8 cellular contexts compared by ENCODE assay signal in the genomic region with DNA sequence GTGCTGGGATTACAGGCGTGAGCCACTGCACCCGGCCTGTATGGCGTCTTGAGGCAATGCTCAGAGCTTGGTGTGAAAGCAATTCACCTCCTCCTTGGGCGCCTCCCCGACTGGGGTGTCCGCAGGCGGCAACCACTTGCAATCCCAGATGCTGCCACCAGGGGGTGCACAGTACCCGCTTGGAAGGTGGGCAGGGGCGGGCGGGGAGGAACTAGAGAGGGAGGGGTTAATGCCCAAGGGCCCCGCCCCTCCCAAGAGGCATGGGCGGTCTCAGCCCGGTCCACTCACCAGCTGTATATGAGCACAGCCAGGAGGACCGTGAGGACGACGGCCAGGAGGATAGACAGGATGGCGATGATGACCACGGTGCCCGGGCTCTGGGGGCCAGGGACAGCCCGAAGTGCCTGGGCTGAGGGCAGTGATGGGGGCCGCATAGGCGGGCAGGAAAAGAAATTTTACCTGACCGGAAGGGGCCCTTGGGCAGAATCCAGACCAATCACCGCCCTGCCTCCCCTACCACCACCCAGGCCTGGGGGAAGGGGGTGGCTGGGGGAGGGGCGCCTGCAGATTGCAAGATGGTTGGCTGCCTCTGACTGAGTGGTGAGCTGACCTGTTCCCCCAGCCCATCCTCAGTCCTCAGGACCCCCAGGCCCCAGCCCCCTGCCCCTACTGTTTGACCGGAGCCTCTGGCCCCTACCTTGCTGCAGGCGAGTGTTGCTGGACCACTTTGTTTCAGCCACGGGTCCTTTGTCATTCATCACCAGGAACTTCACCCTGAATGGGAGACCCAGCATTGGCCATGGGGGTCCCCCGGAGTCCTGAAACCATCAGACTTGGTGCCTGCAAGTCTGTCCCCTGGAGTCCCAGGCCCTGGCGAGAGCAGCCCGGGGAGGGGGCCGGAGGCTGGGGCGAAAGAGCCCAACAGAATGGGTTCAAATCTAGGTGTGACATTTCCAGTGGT. TPM values are rescaled to one million over a fixed set of nuclear protein-coding genes. Genes with fewer than 3 reads are reported as not detected.
DNase-seq lines count a peak whose midpoint lies in the region; ATAC-seq and TF ChIP-seq lines count a peak whose summit lies in the region.
"Not testable (repeated sequence)": the region's sequence is repeated elsewhere in the genome, so short reads cannot be mapped to it uniquely, and the experiment has no call there.

No MANE protein-coding gene starts in this region.

- not testable (repeated sequence) for H3K27ac ChIP-seq in right atrium auricular region, thyroid gland

- H3K9me3 Mint-ChIP-seq in activated B cell treated with CpG ODN at 0.5 μM for 24 hours; progenitor cell of endocrine pancreas (ENCODE audit: low read depth): not testable (repeated sequence)

- DNase-seq in NCI-H1105 (lab: John Stamatoyannopoulos, UW) (peak; percentile 36), activated B cell treated with CpG ODN at 0.5 μM for 24 hours (peak; percentile 77), astrocyte of the spinal cord (ENCODE audit: low read depth, low spot score) (peak; percentile 76), right atrium auricular region (ENCODE audit: low spot score) (peak; percentile 79), progenitor cell of endocrine pancreas (ENCODE audit: low spot score, unreplicated experiment) (peak; percentile 83), thyroid gland (peak; percentile 47 to 61)

- CTCF ChIA-PET in activated B cell treated with CpG ODN at 0.5 μM for 24 hours (lab: Charles Lee): not testable (repeated sequence)

- intact Hi-C loops in activated B cell treated with CpG ODN at 0.5 μM for 24 hours (cut with micrococcal nuclease); thyroid gland (cut with DNase I): not testable (repeated sequence)

- not testable (repeated sequence) for H3K27me3 ChIP-seq in right atrium auricular region, thyroid gland

- in situ Hi-C loops in astrocyte of the spinal cord (cut with HindIII; ENCODE audit: low sequenced_read_pairs): not testable (repeated sequence)

- TF ChIP-seq CTCF in GM12875 (IDR thresholded peaks at IDR 0.05; ENCODE audit: borderline replicate concordance, insufficient read depth, low read depth, low read length) (peak; percentile 44), astrocyte of the spinal cord (IDR thresholded peaks at IDR 0.05; ENCODE audit: low read depth, low read length) (peak; percentile 65), right atrium auricular region (IDR thresholded peaks at IDR 0.05) (peak; percentile 74 to 75), progenitor cell of endocrine pancreas (IDR thresholded peaks at IDR 0.05; ENCODE audit: unreplicated experiment) (peak; percentile 68), thyroid gland (IDR thresholded peaks at IDR 0.05) (peak in 3 of 6 experiments; percentile 55 to 60 (median 60))
- TF ChIP-seq CTCF in activated B cell treated with CpG ODN at 0.5 μM for 24 hours (IDR thresholded peaks at IDR 0.05): not testable (repeated sequence)

- not testable (repeated sequence) for H3K36me3 ChIP-seq in right atrium auricular region, thyroid gland

- POLR2A ChIA-PET in activated B cell treated with CpG ODN at 0.5 μM for 24 hours (lab: Charles Lee): not testable (repeated sequence)

- H3K4me1 ChIP-seq in right atrium auricular region: not testable (repeated sequence)
- H3K4me1 ChIP-seq in thyroid gland: peaks cover 0 to 14% of the 10 kb centered on the region in 2 donors

- ATAC-seq in HG02610 (IDR thresholded peaks at IDR 0.05; ENCODE audit: unreplicated experiment) (peak; percentile 72), activated B cell treated with CpG ODN at 0.5 μM for 24 hours (ENCODE audit: low read depth) (peak; percentile 94)

- TF ChIP-seq POLR2A in thyroid gland (IDR thresholded peaks at IDR 0.05): not testable (repeated sequence)

- not testable (repeated sequence) for H3K9me3 ChIP-seq in right atrium auricular region, thyroid gland

- H3K36me3 Mint-ChIP-seq in activated B cell treated with CpG ODN at 0.5 μM for 24 hours (ENCODE audit: low read depth); progenitor cell of endocrine pancreas (ENCODE audit: insufficient read depth): not testable (repeated sequence)

- peak overlapping the region; percentile 76 for H3K4me3 Mint-ChIP-seq in activated B cell treated with CpG ODN at 0.5 μM for 24 hours
- H3K4me3 Mint-ChIP-seq in progenitor cell of endocrine pancreas (ENCODE audit: low read depth): peak overlapping the region; percentile 72

- H3K27ac Mint-ChIP-seq in activated B cell treated with CpG ODN at 0.5 μM for 24 hours: peak overlapping the region; percentile 42
- not testable (repeated sequence) for H3K27ac Mint-ChIP-seq in progenitor cell of endocrine pancreas

- not testable (repeated sequence) for H3K27me3 Mint-ChIP-seq in activated B cell treated with CpG ODN at 0.5 μM for 24 hours, progenitor cell of endocrine pancreas

- 40 to 53% methylated on average over 1 to 13 of the region's 33 CpGs for whole genome bisulfite sequencing in thyroid gland, 2 donors

- H3K4me1 Mint-ChIP-seq in activated B cell treated with CpG ODN at 0.5 μM for 24 hours; progenitor cell of endocrine pancreas (ENCODE audit: low read depth): not testable (repeated sequence)

- not testable (repeated sequence) for H3K4me3 ChIP-seq in GM12875 (ENCODE audit: low read depth, low read length); astrocyte of the spinal cord (ENCODE audit: low read depth, low read length); right atrium auricular region; thyroid gland (replicated peaks in 1 of 3)

RNA-seq across cellular contexts. Expression of a gene that starts 11.5 kb away (rescaled TPM):
- total RNA-seq in activated B cell treated with CpG ODN at 0.5 μM for 24 hours: not detected in 2 replicates
- total RNA-seq in right atrium auricular region: not detected
- not detected in 2 replicates for total RNA-seq in progenitor cell of endocrine pancreas
- total RNA-seq in thyroid gland: not detected

RNA-seq across cellular contexts. Expression of a gene that starts 58.3 kb away (rescaled TPM):
- total RNA-seq in activated B cell treated with CpG ODN at 0.5 μM for 24 hours (198 and 210 TPM in 2 replicates), right atrium auricular region (10 to 100 TPM; 31.4 to 66.2 TPM), progenitor cell of endocrine pancreas (68.0 and 68.3 TPM in 2 replicates), thyroid gland (100 to 1,000 TPM; 108 to 165 (median 138) TPM)

RNA-seq across cellular contexts. Expression of a gene that starts 59.9 kb away (rescaled TPM):
- total RNA-seq in activated B cell treated with CpG ODN at 0.5 μM for 24 hours (18.9 and 19.6 TPM in 2 replicates), right atrium auricular region (10 to 100 TPM; 47.4 to 50.5 TPM), progenitor cell of endocrine pancreas (17.1 and 17.3 TPM in 2 replicates), thyroid gland (10 to 100 TPM; 28.2 to 50.4 (median 31.1) TPM)
